In the genomic region with DNA sequence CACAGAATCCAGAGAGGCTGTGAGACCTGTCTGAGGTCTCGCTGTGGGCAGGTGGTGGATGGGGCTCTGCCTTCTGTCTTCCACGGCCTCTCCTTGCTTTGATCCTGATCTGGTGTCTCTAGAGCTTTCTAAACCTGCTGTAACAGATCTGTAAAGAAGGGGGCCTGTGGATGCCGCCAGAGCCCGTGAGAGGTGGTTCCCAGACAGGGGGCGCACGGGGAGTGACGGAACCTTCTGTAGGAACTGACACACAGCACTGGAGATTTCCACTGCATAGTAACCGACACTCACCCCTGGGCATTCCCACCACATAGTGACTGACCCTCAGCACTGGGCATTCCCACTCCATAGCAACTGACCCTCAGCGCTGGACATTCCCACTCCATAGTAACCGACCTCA, we compare ENCODE assay signal across 1 cellular context.
A peak's percentile ranks its signal among the peaks of the same experiment; 100 is the strongest.
TF ChIP-seq lines count a peak whose summit lies in the region.

No MANE protein-coding gene starts in this region.

TF ChIP-seq in K562, 482 proteins besides CTCF, POLR2A, EP300 and RAD21:
- TF ChIP-seq, protein P1, sequence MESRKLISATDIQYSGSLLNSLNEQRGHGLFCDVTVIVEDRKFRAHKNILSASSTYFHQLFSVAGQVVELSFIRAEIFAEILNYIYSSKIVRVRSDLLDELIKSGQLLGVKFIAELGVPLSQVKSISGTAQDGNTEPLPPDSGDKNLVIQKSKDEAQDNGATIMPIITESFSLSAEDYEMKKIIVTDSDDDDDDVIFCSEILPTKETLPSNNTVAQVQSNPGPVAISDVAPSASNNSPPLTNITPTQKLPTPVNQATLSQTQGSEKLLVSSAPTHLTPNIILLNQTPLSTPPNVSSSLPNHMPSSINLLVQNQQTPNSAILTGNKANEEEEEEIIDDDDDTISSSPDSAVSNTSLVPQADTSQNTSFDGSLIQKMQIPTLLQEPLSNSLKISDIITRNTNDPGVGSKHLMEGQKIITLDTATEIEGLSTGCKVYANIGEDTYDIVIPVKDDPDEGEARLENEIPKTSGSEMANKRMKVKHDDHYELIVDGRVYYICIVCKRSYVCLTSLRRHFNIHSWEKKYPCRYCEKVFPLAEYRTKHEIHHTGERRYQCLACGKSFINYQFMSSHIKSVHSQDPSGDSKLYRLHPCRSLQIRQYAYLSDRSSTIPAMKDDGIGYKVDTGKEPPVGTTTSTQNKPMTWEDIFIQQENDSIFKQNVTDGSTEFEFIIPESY (CRISPR knock-in tag; IDR thresholded peaks at IDR 0.05), result peak; percentile 97
- TF ChIP-seq, protein P2, sequence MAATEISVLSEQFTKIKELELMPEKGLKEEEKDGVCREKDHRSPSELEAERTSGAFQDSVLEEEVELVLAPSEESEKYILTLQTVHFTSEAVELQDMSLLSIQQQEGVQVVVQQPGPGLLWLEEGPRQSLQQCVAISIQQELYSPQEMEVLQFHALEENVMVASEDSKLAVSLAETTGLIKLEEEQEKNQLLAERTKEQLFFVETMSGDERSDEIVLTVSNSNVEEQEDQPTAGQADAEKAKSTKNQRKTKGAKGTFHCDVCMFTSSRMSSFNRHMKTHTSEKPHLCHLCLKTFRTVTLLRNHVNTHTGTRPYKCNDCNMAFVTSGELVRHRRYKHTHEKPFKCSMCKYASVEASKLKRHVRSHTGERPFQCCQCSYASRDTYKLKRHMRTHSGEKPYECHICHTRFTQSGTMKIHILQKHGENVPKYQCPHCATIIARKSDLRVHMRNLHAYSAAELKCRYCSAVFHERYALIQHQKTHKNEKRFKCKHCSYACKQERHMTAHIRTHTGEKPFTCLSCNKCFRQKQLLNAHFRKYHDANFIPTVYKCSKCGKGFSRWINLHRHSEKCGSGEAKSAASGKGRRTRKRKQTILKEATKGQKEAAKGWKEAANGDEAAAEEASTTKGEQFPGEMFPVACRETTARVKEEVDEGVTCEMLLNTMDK (IDR thresholded peaks at IDR 0.05; ENCODE audit: borderline replicate concordance, insufficient read depth, low read depth, low read length, poor library complexity, severe bottlenecking), result peak; percentile 1
- TF ChIP-seq ZNF586 (CRISPR knock-in tag; conservative IDR thresholded peaks at IDR 0.05), result no peak
